8 cellular contexts compared by ENCODE assay signal in genomic region chr1:19643602-19644419, GRCh38. TPM values are rescaled to one million over a fixed set of nuclear protein-coding genes. Genes with fewer than 3 reads are reported as not detected.
DNase-seq lines count a peak whose midpoint lies in the region; ATAC-seq and TF ChIP-seq lines count a peak whose summit lies in the region.

TSS of gene NBL1 (plus strand) at chr1:19644311. CDS start at chr1:19655031, 10,720 bp downstream.

- intact Hi-C loops in cardiac septum (cut with DNase I) (loop anchor here (5.0 kb wide), 1 partner anchor 42 kb away; no protein-coding TSS in a partner anchor), posterior vena cava (cut with DNase I) (loop anchor here in 1 of 2 donors (5.0 kb wide), 2 partner anchors 157 to 302 kb away; partner anchors contain the start of gene CAPZB)

- H3K4me3 ChIP-seq in HAP-1 (peak within 1 kb of the TSS; percentile 63), SU-DHL-6 (ENCODE audit: insufficient read depth, low read length, poor library complexity, severe bottlenecking) (no peak within 1 kb of the TSS), upper lobe of left lung (peak within 1 kb of the TSS; percentile 40 to 76 (median 64))

- in situ Hi-C loops in ACHN (cut with HindIII; ENCODE audit: low pct_ligation_motif_present, low pct_unique_long_range_greater_than_20kb, low sequenced_read_pairs) (no loop called here), HAP-1 (cut with MboI; ENCODE audit: low sequenced_read_pairs) (no loop called here)

- no peak within 1 kb of the TSS for H2AFZ ChIP-seq in SU-DHL-6 (ENCODE audit: low read depth, low read length, severe bottlenecking)

- WGBS in upper lobe of left lung, 2 donors = 8% methylated on average over 27 of the region's 94 CpGs; no CpG with 5 or more reads in 1 of the 2 donors

- peaks cover 12% of the 10 kb centered on the region for H3K4me1 ChIP-seq in HAP-1
- peaks cover 13 to 34% (median 21%) of the 10 kb centered on the region in 4 donors for H3K4me1 ChIP-seq in upper lobe of left lung

- no peak within 1 kb of the TSS for H3K9ac ChIP-seq in SU-DHL-6 (ENCODE audit: low read length)

- no peaks in the 10 kb centered on the region for H3F3A ChIP-seq in SU-DHL-6 (ENCODE audit: insufficient read depth)

- peak within 1 kb of the TSS; percentile 34 for H3K4me2 ChIP-seq in SU-DHL-6 (ENCODE audit: low read depth, low read length, poor library complexity, severe bottlenecking)

- H4K20me1 ChIP-seq in SU-DHL-6 (ENCODE audit: low read depth, low read length) = no peaks in the 10 kb centered on the region

- no peaks in the 10 kb centered on the region for H3K79me2 ChIP-seq in SU-DHL-6 (ENCODE audit: insufficient read depth, low read length)

- H3K27ac ChIP-seq in SU-DHL-6 (ENCODE audit: low read depth, low read length) (no peak within 1 kb of the TSS), upper lobe of left lung (peak within 1 kb of the TSS; percentile 82 to 91 (median 90))

- H3K9me2 ChIP-seq in SU-DHL-6 (replicated peaks; ENCODE audit: insufficient read depth, low read length) = no peaks in the 10 kb centered on the region

- TF ChIP-seq CTCF in SU-DHL-6 (IDR thresholded peaks at IDR 0.05; ENCODE audit: insufficient read depth, low read length, poor library complexity, severe bottlenecking) = no peak
- TF ChIP-seq CTCF in upper lobe of left lung (IDR thresholded peaks at IDR 0.05) = no peak

- H3K36me3 ChIP-seq in HAP-1 (replicated peaks) (no peaks in the 10 kb centered on the region), SU-DHL-6 (ENCODE audit: low read length) (no peaks in the 10 kb centered on the region), upper lobe of left lung (no peaks in the 10 kb centered on the region)

- DNase-seq in ACHN (peak; percentile 71), HAP-1 (ENCODE audit: low spot score in 2 of 2) (peak; percentile 53 to 79), cardiac septum (ENCODE audit: low spot score) (peak; percentile 81), posterior vena cava (ENCODE audit: low spot score) (peak; percentile 92), upper lobe of left lung (peak in 1 of 2 donors; percentile 95)
- DNase-seq in activated naive CD8-positive, alpha-beta T cell treated with anti-CD3 and anti-CD28 coated beads, Interleukin-2, amount 50 U/mL, for 16 hours (ENCODE audit: low read depth, low spot score) = peak; percentile 49

- no peaks in the 10 kb centered on the region for H3K9me3 ChIP-seq in HAP-1
- no peaks in the 10 kb centered on the region for H3K9me3 ChIP-seq in SU-DHL-6 (ENCODE audit: insufficient read depth, low read length)
- H3K9me3 ChIP-seq in upper lobe of left lung = no peaks in the 10 kb centered on the region

- no peak for TF ChIP-seq POLR2A in upper lobe of left lung (IDR thresholded peaks at IDR 0.05)

- H3K27me3 ChIP-seq in HAP-1 (ENCODE audit: low read depth) = no peaks in the 10 kb centered on the region
- no peaks in the 10 kb centered on the region for H3K27me3 ChIP-seq in SU-DHL-6 (ENCODE audit: low read length)
- H3K27me3 ChIP-seq in upper lobe of left lung = peaks cover 0 to 18% (median 6%) of the 10 kb centered on the region in 4 donors

- ATAC-seq in upper lobe of left lung (ENCODE audit: low FRiP score in 2 of 2) (peak; percentile 42 to 86), HG03135 (IDR thresholded peaks at IDR 0.05; ENCODE audit: unreplicated experiment) (no peak)

- TF ChIP-seq EP300 in upper lobe of left lung (IDR thresholded peaks at IDR 0.05) = no peak

RNA-seq across cellular contexts. Expression of gene NBL1, which starts in this region (rescaled TPM):
- total RNA-seq in cardiac septum (55.9 TPM), posterior vena cava (100 to 1,000 TPM; 137 to 186 TPM), upper lobe of left lung (100 to 1,000 TPM in 3 of 6 donors, 10 to 100 TPM in 3; 40.9 to 190 (median 105) TPM)
